Comparison of ENCODE assay signal across 12 cellular contexts in genomic region chr12:94326727-94327126, GRCh38.
DNase-seq lines count a peak whose midpoint lies in the region; ATAC-seq, FAIRE-seq and TF ChIP-seq lines count a peak whose summit lies in the region.
"Had no signal": no experiment of that assay in that cellular context is flagged by ENCODE, and none has a peak within 500 bp of the region (broad histone marks: within the 10 kb centered on the region; RNA-seq: fewer than 3 reads in every experiment).

No MANE protein-coding gene starts in this region.

- peak; percentile 89 for FAIRE-seq in H54 (lab: Jason Lieb, UNC)
- FAIRE-seq: H1 had no signal

- H3K27me3 Mint-ChIP-seq in activated T-helper 1 cell treated with anti-CD3 and anti-CD28 coated beads, Interleukin-12 subunit alpha, Interleukin-12 subunit beta, Interleukin-2, Interleukin-4 antibody, amounts not matched to agents 30 ng/mL and 10 ng/mL and 1 ng/mL, durations not matched to agents 14 hours and 24 hours and 36 hours (ENCODE audit: insufficient read depth): no peaks in the 10 kb centered on the region
- no peaks in the 10 kb centered on the region for H3K27me3 Mint-ChIP-seq in Calu3 (ENCODE audit: unreplicated experiment)

- peaks cover 18% of the 10 kb centered on the region for H3K9me3 Mint-ChIP-seq in activated T-helper 1 cell treated with anti-CD3 and anti-CD28 coated beads, Interleukin-12 subunit alpha, Interleukin-12 subunit beta, Interleukin-2, Interleukin-4 antibody, amounts not matched to agents 30 ng/mL and 10 ng/mL and 1 ng/mL, durations not matched to agents 14 hours and 24 hours and 36 hours
- peaks cover 5% of the 10 kb centered on the region for H3K9me3 Mint-ChIP-seq in Calu3 (ENCODE audit: low read depth, unreplicated experiment)

- no peak overlapping the region for H3K4me3 Mint-ChIP-seq in activated T-helper 1 cell treated with anti-CD3 and anti-CD28 coated beads, Interleukin-12 subunit alpha, Interleukin-12 subunit beta, Interleukin-2, Interleukin-4 antibody, amounts not matched to agents 30 ng/mL and 10 ng/mL and 1 ng/mL, durations not matched to agents 14 hours and 24 hours and 36 hours
- no peak overlapping the region for H3K4me3 Mint-ChIP-seq in Calu3 (ENCODE audit: low read depth, unreplicated experiment)

- H3K9me3 ChIP-seq in AG04450 (ENCODE audit: control insufficient read depth, insufficient read depth, low read length): peaks cover 2% of the 10 kb centered on the region; the same call in 1 of the 2 replicates
- H3K9me3 ChIP-seq: neutrophil had no signal

- peaks cover 48% of the 10 kb centered on the region for H3K36me3 Mint-ChIP-seq in activated T-helper 1 cell treated with anti-CD3 and anti-CD28 coated beads, Interleukin-12 subunit alpha, Interleukin-12 subunit beta, Interleukin-2, Interleukin-4 antibody, amounts not matched to agents 30 ng/mL and 10 ng/mL and 1 ng/mL, durations not matched to agents 14 hours and 24 hours and 36 hours (ENCODE audit: low read depth)
- no peaks in the 10 kb centered on the region for H3K36me3 Mint-ChIP-seq in Calu3 (ENCODE audit: insufficient read depth, unreplicated experiment)

- DNase-seq in AG04450 (ENCODE audit: low read depth, low spot score): peak; percentile 30
- DNase-seq in H54 (ENCODE audit: insufficient read length, low spot score): peak; percentile 15
- DNase-seq in activated T-helper 1 cell treated with anti-CD3 and anti-CD28 coated beads, Interleukin-12 subunit alpha, Interleukin-12 subunit beta, Interleukin-2, Interleukin-4 antibody, amounts not matched to agents 30 ng/mL and 10 ng/mL and 1 ng/mL, durations not matched to agents 14 hours and 24 hours and 36 hours (ENCODE audit: low spot score): no peak
- peak; percentile 40 to 64 for DNase-seq in foreskin keratinocyte
- no peak for DNase-seq in left colon
- DNase-seq in Right ventricle myocardium superior: no peak
- DNase-seq in DMS 273 (lab: John Stamatoyannopoulos, UW; ENCODE audit: unreplicated experiment): no peak
- DNase-seq in Calu3: no peak
- DNase-seq: NCI-H2029, RPMI8226 had no signal

- no peak overlapping the region for H3K4me3 ChIP-seq in AG04450 (ENCODE audit: low read depth, low read length)

- ATAC-seq in foreskin keratinocyte: peak; percentile 50
- ATAC-seq in left colon: no peak
- ATAC-seq in Right ventricle myocardium superior (ENCODE audit: poor library complexity): no peak

- CTCF ChIA-PET in AG04450 (lab: Charles Lee): no interaction called here
- CTCF ChIA-PET in Calu3 (lab: Charles Lee): no interaction called here

- intact Hi-C loops in activated T-helper 1 cell treated with anti-CD3 and anti-CD28 coated beads, Interleukin-12 subunit alpha, Interleukin-12 subunit beta, Interleukin-2, Interleukin-4 antibody, amounts not matched to agents 30 ng/mL and 10 ng/mL and 1 ng/mL, durations not matched to agents 14 hours and 24 hours and 36 hours (cut with micrococcal nuclease): loop anchor here (1.0 to 5.0 kb wide), 9 partner anchors 21 to 178 kb away; partner anchors contain the start of genes CEP83 and PLXNC1
- intact Hi-C loops in left colon (cut with DNase I, micrococcal nuclease): no loop called here
- intact Hi-C loops in Right ventricle myocardium superior (cut with DNase I): loop anchor here (10.0 kb wide), 1 partner anchor 208 kb away; no protein-coding TSS in a partner anchor
- intact Hi-C loops in Calu3 (cut with micrococcal nuclease; ENCODE audit: unreplicated experiment): no loop called here

- no peak overlapping the region for H3K27ac ChIP-seq in AG04450 (ENCODE audit: low read depth, low read length)
- no peak overlapping the region for H3K27ac ChIP-seq in foreskin keratinocyte
- H3K27ac ChIP-seq: neutrophil had no signal

- H3K27me3 ChIP-seq in AG04450 (ENCODE audit: control insufficient read depth, insufficient read depth, low read length): no peaks in the 10 kb centered on the region
- no peaks in the 10 kb centered on the region for H3K27me3 ChIP-seq in foreskin keratinocyte
- H3K27me3 ChIP-seq: neutrophil had no signal

- POLR2A ChIA-PET in AG04450 (lab: Yijun Ruan, JAX): no interaction called here

- no peak for TF ChIP-seq CTCF in AG04450 (IDR thresholded peaks at IDR 0.05; ENCODE audit: low read depth, low read length)
- no peak for TF ChIP-seq CTCF in foreskin keratinocyte (conservative IDR thresholded peaks at IDR 0.05)
- TF ChIP-seq CTCF in Calu3 (IDR thresholded peaks at IDR 0.05; ENCODE audit: unreplicated experiment): no peak

- peak overlapping the region; percentile 51 for H3K27ac Mint-ChIP-seq in activated T-helper 1 cell treated with anti-CD3 and anti-CD28 coated beads, Interleukin-12 subunit alpha, Interleukin-12 subunit beta, Interleukin-2, Interleukin-4 antibody, amounts not matched to agents 30 ng/mL and 10 ng/mL and 1 ng/mL, durations not matched to agents 14 hours and 24 hours and 36 hours
- H3K27ac Mint-ChIP-seq in Calu3 (ENCODE audit: unreplicated experiment): no peak overlapping the region

- H3K4me1 Mint-ChIP-seq in activated T-helper 1 cell treated with anti-CD3 and anti-CD28 coated beads, Interleukin-12 subunit alpha, Interleukin-12 subunit beta, Interleukin-2, Interleukin-4 antibody, amounts not matched to agents 30 ng/mL and 10 ng/mL and 1 ng/mL, durations not matched to agents 14 hours and 24 hours and 36 hours (ENCODE audit: low read depth): peaks cover 29% of the 10 kb centered on the region
- no peaks in the 10 kb centered on the region for H3K4me1 Mint-ChIP-seq in Calu3 (ENCODE audit: low read depth, unreplicated experiment)

- H3K4me1 ChIP-seq in foreskin keratinocyte: no peaks in the 10 kb centered on the region

- no peak for TF ChIP-seq POLR2A in H54 (IDR thresholded peaks at IDR 0.05; ENCODE audit: low read depth, low read length)

- no TSS peak for BruUV-seq in Calu3 (replicated peaks; lab: Mats Ljungman, UMichigan)

Comparison
In these comparisons a context has a peak if more than half of its experiments do, and no peak if none do; other contexts are left out.
1. DNase-seq: peak in AG04450 (single experiment), H54 (single experiment) and foreskin keratinocyte (2 of 2); none in activated T-helper 1 cell treated with anti-CD3 and anti-CD28 coated beads, Interleukin-12 subunit alpha, Interleukin-12 subunit beta, Interleukin-2, Interleukin-4 antibody, amounts not matched to agents 30 ng/mL and 10 ng/mL and 1 ng/mL, durations not matched to agents 14 hours and 24 hours and 36 hours (single experiment), left colon (0 of 2), Right ventricle myocardium superior (single experiment), DMS 273 (single experiment) and Calu3 (single experiment).
2. intact Hi-C loops: an anchor here in activated T-helper 1 cell treated with anti-CD3 and anti-CD28 coated beads, Interleukin-12 subunit alpha, Interleukin-12 subunit beta, Interleukin-2, Interleukin-4 antibody, amounts not matched to agents 30 ng/mL and 10 ng/mL and 1 ng/mL, durations not matched to agents 14 hours and 24 hours and 36 hours (1.0 to 5.0 kb wide) and Right ventricle myocardium superior (10.0 kb wide); none called in left colon and Calu3.